9 cellular contexts compared by ENCODE assay signal in genomic region chr1:165075725-165076370, GRCh38.
DNase-seq lines count a peak whose midpoint lies in the region; ATAC-seq and TF ChIP-seq lines count a peak whose summit lies in the region.
"Had no signal": no experiment of that assay in that cellular context is flagged by ENCODE, and none has a peak within 500 bp of the region (broad histone marks: within the 10 kb centered on the region; RNA-seq: fewer than 3 reads in every experiment).

No MANE protein-coding gene starts in this region.

- no peak overlapping the region for H2AFZ ChIP-seq in SK-N-SH (ENCODE audit: low read depth)

- no peak overlapping the region for H3K4me3 ChIP-seq in SK-N-SH (ENCODE audit: low read depth in 2 of 2, low read length in 1 of 2)
- H3K4me3 ChIP-seq in left ventricle myocardium inferior, result no peak overlapping the region

- H3K4me1 ChIP-seq in SK-N-SH (ENCODE audit: control insufficient read depth in 1 of 2, insufficient read depth in 2 of 2, low read depth in 1 of 2, low read length in 1 of 2) (no peaks in the 10 kb centered on the region), left ventricle myocardium inferior (no peaks in the 10 kb centered on the region)

- TF ChIP-seq EP300 in SK-N-SH (IDR thresholded peaks at IDR 0.05; ENCODE audit: borderline replicate concordance in 1 of 2, low read depth in 1 of 2, low read length in 1 of 2), result no peak

- no peak overlapping the region for H3K4me2 ChIP-seq in SK-N-SH

- no peaks in the 10 kb centered on the region for H3K9me2 ChIP-seq in SK-N-SH

- intact Hi-C loops in left ventricle myocardium inferior (cut with micrococcal nuclease), result loop anchor here (10.0 kb wide), 2 partner anchors 1541 to 1711 kb away; no protein-coding TSS in a partner anchor

- peak; percentile 50 for DNase-seq in SK-N-SH
- DNase-seq in left ventricle myocardium inferior, result no peak
- DNase-seq in NK-92 treated with Interleukin-12 subunit alpha and Interleukin-12 subunit beta, amount 100 ng/mL, for 24 hours (lab: John Stamatoyannopoulos, UW), result no peak
- DNase-seq: activated B cell treated with CpG ODN at 0.5 μM for 24 hours had no signal

- no peaks in the 10 kb centered on the region for H4K20me1 ChIP-seq in SK-N-SH (ENCODE audit: insufficient read depth)

- TF ChIP-seq RAD21 in SK-N-SH (IDR thresholded peaks at IDR 0.05; ENCODE audit: low read length), result peak; percentile 64

- 37% methylated on average over 6 of the region's 6 CpGs for WGBS in SK-N-SH (ENCODE audit: low lambda C conversion rate)

- no peak for ATAC-seq in HG02759 (IDR thresholded peaks at IDR 0.05; ENCODE audit: unreplicated experiment)
- no peak for ATAC-seq in GM21619 (IDR thresholded peaks at IDR 0.05; ENCODE audit: unreplicated experiment)
- no peak for ATAC-seq in GM21423 (IDR thresholded peaks at IDR 0.05; ENCODE audit: unreplicated experiment)

- H3K9me3 ChIP-seq in SK-N-SH (no peaks in the 10 kb centered on the region), left ventricle myocardium inferior (replicated peaks) (no peaks in the 10 kb centered on the region)

- H3K27me3 ChIP-seq in SK-N-SH (ENCODE audit: insufficient read depth), result no peaks in the 10 kb centered on the region
- no peaks in the 10 kb centered on the region for H3K27me3 ChIP-seq in left ventricle myocardium inferior (ENCODE audit: low read depth)

- no peaks in the 10 kb centered on the region for H3F3A ChIP-seq in SK-N-SH (replicated peaks; ENCODE audit: insufficient read depth)

- CTCF ChIA-PET in SK-N-SH (lab: Yijun Ruan, JAX), result interaction anchor here (0.8 to 2.9 kb wide), 6 partner anchors 9 to 1717 kb away, joined by 3 to 9 read pairs (median 4); no protein-coding TSS in a partner anchor

- no peaks in the 10 kb centered on the region for H3K79me2 ChIP-seq in SK-N-SH (ENCODE audit: insufficient read depth)

- H3K27ac ChIP-seq in SK-N-SH (ENCODE audit: low read depth in 2 of 2, low read length in 1 of 2), result no peak overlapping the region
- H3K27ac ChIP-seq in left ventricle myocardium inferior (replicated peaks), result no peak overlapping the region

- TF ChIP-seq CTCF in GM12874 (IDR thresholded peaks at IDR 0.05; ENCODE audit: insufficient read depth, low read depth, low read length) (peak; percentile 56), LNCAP (IDR thresholded peaks at IDR 0.05) (peak; percentile 80), SK-N-SH (IDR thresholded peaks at IDR 0.05) (peak; percentile 67), left ventricle myocardium inferior (IDR thresholded peaks at IDR 0.05; ENCODE audit: borderline replicate concordance) (peak; percentile 65)

- H3K9ac ChIP-seq in SK-N-SH, result no peak overlapping the region

- no peaks in the 10 kb centered on the region for H3K36me3 ChIP-seq in SK-N-SH (replicated peaks in 1 of 2; ENCODE audit: control insufficient read depth in 1 of 2, insufficient read depth in 2 of 2, low read length in 1 of 2)
- no peaks in the 10 kb centered on the region for H3K36me3 ChIP-seq in left ventricle myocardium inferior

- POLR2A ChIA-PET in SK-N-SH (lab: Yijun Ruan, JAX), result no interaction called here

TF ChIP-seq in SK-N-SH, 30 proteins besides CTCF, POLR2A, EP300 and RAD21:
- peak; percentile 44 for TF ChIP-seq SMC3 (IDR thresholded peaks at IDR 0.05; ENCODE audit: low read depth, low read length)
- no peak for TF ChIP-seq JUND (IDR thresholded peaks at IDR 0.05)
- no peak for TF ChIP-seq REST (IDR thresholded peaks at IDR 0.05; ENCODE audit: low read depth, low read length)
- no peak for TF ChIP-seq ZBTB33 (IDR thresholded peaks at IDR 0.05; ENCODE audit: borderline replicate concordance, low read depth)
